In the genomic region with DNA sequence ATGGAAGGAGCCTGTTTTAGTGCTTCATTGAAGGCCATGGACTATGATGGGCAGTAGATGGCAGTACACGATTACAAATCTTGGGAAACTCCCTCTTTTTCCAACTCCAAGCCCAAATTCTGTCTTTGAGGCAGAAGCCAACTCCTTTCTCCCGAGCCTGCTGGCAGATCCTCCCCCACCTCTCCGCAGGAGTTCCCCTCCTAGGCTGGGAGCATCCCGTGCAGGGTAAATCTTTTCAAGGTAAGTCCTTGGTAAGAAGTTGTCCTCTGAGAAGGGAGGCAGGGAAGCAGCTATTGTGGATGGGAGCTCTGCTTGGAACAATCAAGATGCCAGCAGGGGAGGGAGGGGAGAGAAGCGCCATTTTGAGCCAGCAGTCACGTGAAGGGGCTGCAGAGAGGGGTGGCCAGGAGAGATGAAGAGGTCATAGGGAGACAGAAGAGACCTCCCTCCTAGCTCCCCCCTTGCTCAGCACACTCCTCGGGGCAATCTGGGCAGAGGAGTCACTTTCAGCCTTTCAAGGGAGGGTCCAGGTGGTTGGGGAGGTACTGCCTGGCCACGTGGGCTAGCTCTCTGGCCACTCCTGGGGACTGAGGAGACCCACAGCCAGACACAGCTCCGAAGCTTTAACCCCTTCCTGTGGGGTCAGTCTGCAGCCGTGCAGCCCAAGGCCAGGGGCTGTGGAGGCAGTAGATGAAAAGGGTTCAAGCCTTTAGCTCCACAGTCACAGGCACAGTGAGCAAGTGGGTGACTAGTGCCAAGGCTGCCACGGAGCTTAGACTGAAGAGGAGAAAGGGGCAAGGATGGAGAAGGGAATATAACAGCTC, we compare ENCODE assay signal across 8 cellular contexts. TPM values are rescaled to one million over a fixed set of nuclear protein-coding genes. Genes with fewer than 3 reads are reported as not detected.
DNase-seq lines count a peak whose midpoint lies in the region; ATAC-seq and TF ChIP-seq lines count a peak whose summit lies in the region.

No MANE protein-coding gene starts in this region.

- peak overlapping the region; percentile 93 for H2AFZ ChIP-seq in HCT116 (ENCODE audit: low read depth, low read length, poor library complexity, severe bottlenecking)

- H3K27ac ChIP-seq in HCT116 (ENCODE audit: low read depth, low read length) = peak overlapping the region; percentile 56
- H3K27ac ChIP-seq in right cardiac atrium (ENCODE audit: low read length) = peak overlapping the region; percentile 74
- peak overlapping the region; percentile 65 to 69 for H3K27ac ChIP-seq in prostate gland

- in situ Hi-C loops in astrocyte of the cerebellum (cut with HindIII; ENCODE audit: low sequenced_read_pairs) = loop anchor here (25.0 kb wide), 1 partner anchor 533 kb away; no protein-coding TSS in a partner anchor

- peak; percentile 70 for TF ChIP-seq POLR2A in HCT116 (IDR thresholded peaks at IDR 0.05; ENCODE audit: borderline replicate concordance, extremely low read depth, insufficient read depth, insufficient read length)
- no peak for TF ChIP-seq POLR2A in prostate gland (IDR thresholded peaks at IDR 0.05)

- no peaks in the 10 kb centered on the region for H3K9me2 ChIP-seq in HCT116 (ENCODE audit: insufficient read depth)

- H3K9me3 ChIP-seq in HCT116 (ENCODE audit: control insufficient read depth in 1 of 2, insufficient read depth in 1 of 2, low read depth in 1 of 2, low read length in 2 of 2) (no peaks in the 10 kb centered on the region), right cardiac atrium (ENCODE audit: control insufficient read depth, low read length) (no peaks in the 10 kb centered on the region), prostate gland (no peaks in the 10 kb centered on the region)

- H4K20me1 ChIP-seq in HCT116 (ENCODE audit: insufficient read depth) = no peaks in the 10 kb centered on the region

- peak overlapping the region; percentile 84 for H3K4me2 ChIP-seq in HCT116 (ENCODE audit: low read length)

- POLR2A ChIA-PET in HCT116 (lab: Charles Lee) = interaction anchor here (0.9 to 1.1 kb wide), 4 partner anchors 9 to 477 kb away, joined by 3 to 4 read pairs (median 4); no protein-coding TSS in a partner anchor

- H3K4me3 ChIP-seq in HCT116 (replicated peaks in 1 of 2; ENCODE audit: low read depth in 1 of 2, low read length in 2 of 2) (peak overlapping the region; percentile 62 to 68), astrocyte of the cerebellum (ENCODE audit: low read depth, low read length) (peak overlapping the region; percentile 62), right cardiac atrium (ENCODE audit: low read length) (peak overlapping the region; percentile 26), prostate gland (peak overlapping the region; percentile 26 to 37)

- H3K79me2 ChIP-seq in HCT116 (ENCODE audit: insufficient read depth, low read length) = 0 out of 2 replicates have a peak, but pooled peaks cover 7% of the 10 kb centered on the region

- 28% methylated on average over 11 of the region's 11 CpGs for WGBS in right cardiac atrium
- WGBS in prostate gland = 15% methylated on average over 9 of the region's 11 CpGs

- CTCF ChIA-PET in HCT116 (lab: Charles Lee) = interaction anchor here (0.7 to 2.2 kb wide), 14 partner anchors 8 to 786 kb away, joined by 3 to 44 read pairs (median 4); no protein-coding TSS in a partner anchor

- peak; percentile 92 for TF ChIP-seq RAD21 in HCT116 (IDR thresholded peaks at IDR 0.05; ENCODE audit: low read depth)

- peaks cover 5 to 11% of the 10 kb centered on the region in 2 experiments for H3K4me1 ChIP-seq in HCT116 (ENCODE audit: control insufficient read depth in 1 of 2, insufficient read depth in 2 of 2, low read length in 2 of 2)
- H3K4me1 ChIP-seq in right cardiac atrium (ENCODE audit: control insufficient read depth, insufficient read depth, low read length) = no peaks in the 10 kb centered on the region
- H3K4me1 ChIP-seq in prostate gland (replicated peaks) = no peaks in the 10 kb centered on the region

- TSS peak; percentile 43 for BruUV-seq in HCT116 (replicated peaks; lab: Mats Ljungman, UMichigan)

- H3K27me3 ChIP-seq in HCT116 (ENCODE audit: insufficient read depth, low read length) (no peaks in the 10 kb centered on the region), right cardiac atrium (ENCODE audit: control insufficient read depth, insufficient read depth) (no peaks in the 10 kb centered on the region), prostate gland (replicated peaks; ENCODE audit: insufficient read depth) (no peaks in the 10 kb centered on the region)

- peak; percentile 64 to 79 (median 74) for TF ChIP-seq CTCF in HCT116 (IDR thresholded peaks at IDR 0.05 in 2 of 3, conservative IDR thresholded peaks at IDR 0.05 in 1 of 3; ENCODE audit: borderline replicate concordance in 1 of 3, insufficient read depth in 1 of 3, low read depth in 2 of 3, low read length in 2 of 3)
- peak; percentile 76 for TF ChIP-seq CTCF in astrocyte of the cerebellum (IDR thresholded peaks at IDR 0.05; ENCODE audit: low read depth, low read length, missing control alignments)
- peak in 3 of 4 experiments; percentile 55 to 75 (median 56) for TF ChIP-seq CTCF in prostate gland (IDR thresholded peaks at IDR 0.05)

- ATAC-seq in HCT116 = peak; percentile 87
- ATAC-seq in right cardiac atrium = peak; percentile 84 to 86
- ATAC-seq in HG02678 (IDR thresholded peaks at IDR 0.05; ENCODE audit: unreplicated experiment) = no peak
- ATAC-seq in GM21825 (IDR thresholded peaks at IDR 0.05; ENCODE audit: unreplicated experiment) = no peak

- peak overlapping the region; percentile 73 for H3K9ac ChIP-seq in HCT116 (ENCODE audit: low read length)

- RAD21 ChIA-PET in HCT116 (lab: Charles Lee; ENCODE audit: low non-redundant PET in 1 of 2, low total read pairs in 2 of 2, uncharacterized antibody in 2 of 2, unreplicated experiment in 2 of 2) = interaction anchor here (0.9 to 2.0 kb wide), 7 partner anchors 326 to 785 kb away, joined by 3 to 17 read pairs (median 5); no protein-coding TSS in a partner anchor

- DNase-seq in COLO668 (lab: John Stamatoyannopoulos, UW; ENCODE audit: unreplicated experiment) (peak; percentile 3), HCT116 (ENCODE audit: low read depth, low spot score) (peak; percentile 82), NCI-H446 treated with DMSO at 0.1 percent for 48 hours (lab: John Stamatoyannopoulos, UW) (peak; percentile 81), astrocyte of the cerebellum (ENCODE audit: low read depth) (peak; percentile 83), right cardiac atrium (peak; percentile 49 to 71 (median 70)), prostate gland (ENCODE audit: low spot score) (peak; percentile 39)

- intact Hi-C loops in HCT116 (cut with micrococcal nuclease) = loop anchor here (1.0 to 5.0 kb wide), 6 partner anchors 171 to 788 kb away; no protein-coding TSS in a partner anchor
- intact Hi-C loops in right cardiac atrium (cut with DNase I) = loop anchor here in 2 of 4 donors (10.0 kb wide), 2 partner anchors 166 to 476 kb away; no protein-coding TSS in a partner anchor
- intact Hi-C loops in prostate gland (cut with DNase I) = loop anchor here (1.0 to 5.0 kb wide), 2 partner anchors 171 to 248 kb away; no protein-coding TSS in a partner anchor

- H3K36me3 ChIP-seq in HCT116 (ENCODE audit: control insufficient read depth in 1 of 2, insufficient read depth in 2 of 2, low read length in 2 of 2) (no peaks in the 10 kb centered on the region), prostate gland (no peaks in the 10 kb centered on the region)

TF ChIP-seq in HCT116, 20 proteins besides CTCF, POLR2A, EP300 and RAD21 (continues in another document):
- TF ChIP-seq, protein P1, sequence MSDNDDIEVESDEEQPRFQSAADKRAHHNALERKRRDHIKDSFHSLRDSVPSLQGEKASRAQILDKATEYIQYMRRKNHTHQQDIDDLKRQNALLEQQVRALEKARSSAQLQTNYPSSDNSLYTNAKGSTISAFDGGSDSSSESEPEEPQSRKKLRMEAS (IDR thresholded peaks at IDR 0.05) = peak; percentile 90
- no peak for TF ChIP-seq ELF1 (IDR thresholded peaks at IDR 0.05; ENCODE audit: borderline replicate concordance, low read depth)
- no peak for TF ChIP-seq CEBPB (IDR thresholded peaks at IDR 0.05; ENCODE audit: low read depth)
- no peak for TF ChIP-seq SP1 (IDR thresholded peaks at IDR 0.05; ENCODE audit: low read depth)
- TF ChIP-seq YY1 (IDR thresholded peaks at IDR 0.05; ENCODE audit: extremely low read depth, insufficient replicate concordance, low read depth, low read length) = peak; percentile 90
- TF ChIP-seq POLR2AphosphoS5 (IDR thresholded peaks at IDR 0.05; ENCODE audit: low read depth, low read length) = peak; percentile 47
- no peak for TF ChIP-seq SIN3A (IDR thresholded peaks at IDR 0.05; ENCODE audit: low read depth)
- TF ChIP-seq SRF (IDR thresholded peaks at IDR 0.05; ENCODE audit: low read depth) = no peak
- TF ChIP-seq ZNF274 (IDR thresholded peaks at IDR 0.05; ENCODE audit: low read depth, low read length) = no peak
- TF ChIP-seq EGR1 (IDR thresholded peaks at IDR 0.05; ENCODE audit: low read depth) = no peak

RNA-seq across cellular contexts. Expression of a gene that starts 9.6 kb away (rescaled TPM):
- 13.0 TPM for total RNA-seq in HCT116 (2021; ENCODE audit: unreplicated experiment)
- polyA plus RNA-seq in HCT116 (2012) = 4.3 and 8.1 TPM in 2 replicates
- total RNA-seq in right cardiac atrium = 10 to 100 TPM in 3 of 4 donors, 1 to 10 TPM in 1; 8.2 to 13.6 (median 13.3) TPM
- 13.0 TPM for polyA plus RNA-seq in right cardiac atrium
- total RNA-seq in prostate gland = 10 to 100 TPM; 13.5 to 38.1 TPM

RNA-seq across cellular contexts. Expression of a gene that starts 51.5 kb away (rescaled TPM):
- not detected for total RNA-seq in HCT116 (2021; ENCODE audit: unreplicated experiment)
- polyA plus RNA-seq in HCT116 (2012) = not detected in 2 replicates
- 1 to 10 TPM; 1.6 to 4.0 (median 2.2) TPM for total RNA-seq in right cardiac atrium
- polyA plus RNA-seq in right cardiac atrium = 1.7 TPM
- total RNA-seq in prostate gland = 1 to 10 TPM; 4.6 to 6.0 TPM

Comparison
In these comparisons a context has a peak if more than half of its experiments do, and no peak if none do; other contexts are left out.
1. DNase-seq: peak in every context shown above with its lines; median percentile 83 in astrocyte of the cerebellum; 82 in HCT116; 81 in NCI-H446 treated with DMSO at 0.1 percent for 48 hours; 70 in right cardiac atrium; 39 in prostate gland; 3 in COLO668.
2. ATAC-seq: peak in HCT116 (single experiment) and right cardiac atrium (2 of 2); none in HG02678 (single experiment) and GM21825 (single experiment).
3. Peak in every context shown above with its lines, with median percentiles within 50 percentile points of each other: H3K27ac ChIP-seq, H3K4me3 ChIP-seq and CTCF ChIP-seq.